16 cellular contexts compared by ENCODE assay signal in the genomic region with DNA sequence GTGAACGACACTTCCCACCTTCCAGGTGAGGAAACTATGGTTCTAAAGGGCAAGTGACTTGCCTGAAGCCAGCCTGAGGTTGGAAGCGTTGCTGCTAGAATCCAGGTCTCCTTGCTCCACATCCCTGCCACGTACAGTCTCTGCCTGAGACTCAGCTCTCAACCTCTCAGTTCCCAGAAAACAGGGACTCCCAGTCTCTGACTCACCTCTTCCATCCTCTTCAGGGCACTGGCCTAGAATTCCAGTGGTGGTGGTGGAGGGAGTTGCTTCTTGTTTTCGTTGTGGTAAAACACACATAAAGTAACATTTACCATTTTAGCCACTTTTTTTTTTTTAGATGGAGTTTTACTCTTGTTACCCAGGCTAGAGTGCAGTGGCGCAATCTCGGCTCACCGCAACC. TPM values are rescaled to one million over a fixed set of nuclear protein-coding genes. Genes with fewer than 3 reads are reported as not detected.
DNase-seq lines count a peak whose midpoint lies in the region; ATAC-seq and TF ChIP-seq lines count a peak whose summit lies in the region.
"Had no signal": no experiment of that assay in that cellular context is flagged by ENCODE, and none has a peak within 500 bp of the region (broad histone marks: within the 10 kb centered on the region; RNA-seq: fewer than 3 reads in every experiment).

No MANE protein-coding gene starts in this region.

- POLR2A ChIA-PET in activated CD8-positive, alpha-beta T cell treated with anti-CD3 and anti-CD28 coated beads for 36 hours (lab: Charles Lee) = interaction anchor here (1.3 to 6.5 kb wide), 3 partner anchors 7 to 12 kb away, joined by 3 to 62 read pairs (median 4); a partner anchor contains a TSS

- no peak for ATAC-seq in activated CD8-positive, alpha-beta T cell treated with anti-CD3 and anti-CD28 coated beads for 36 hours
- ATAC-seq in foreskin keratinocyte (peak; percentile 27), HG03196 (IDR thresholded peaks at IDR 0.05; ENCODE audit: unreplicated experiment) (no peak), GM18511 (IDR thresholded peaks at IDR 0.05; ENCODE audit: unreplicated experiment) (no peak), GM21717 (IDR thresholded peaks at IDR 0.05; ENCODE audit: unreplicated experiment) (no peak)
- ATAC-seq: left cardiac atrium; naive thymus-derived CD8-positive, alpha-beta T cell; right lobe of liver had no signal

- H3K4me1 Mint-ChIP-seq in activated CD8-positive, alpha-beta T cell treated with anti-CD3 and anti-CD28 coated beads for 36 hours (ENCODE audit: low read depth) = peaks cover 53% of the 10 kb centered on the region

- CTCF ChIA-PET in activated CD8-positive, alpha-beta T cell treated with anti-CD3 and anti-CD28 coated beads for 36 hours (lab: Charles Lee) = no interaction called here

- no peak for TF ChIP-seq CTCF in activated CD8-positive, alpha-beta T cell treated with anti-CD3 and anti-CD28 coated beads for 36 hours (IDR thresholded peaks at IDR 0.05)
- no peak for TF ChIP-seq CTCF in foreskin keratinocyte (conservative IDR thresholded peaks at IDR 0.05)

- peaks cover 68% of the 10 kb centered on the region for H3K36me3 Mint-ChIP-seq in activated CD8-positive, alpha-beta T cell treated with anti-CD3 and anti-CD28 coated beads for 36 hours (ENCODE audit: low read depth)

- H3K9me3 Mint-ChIP-seq in activated CD8-positive, alpha-beta T cell treated with anti-CD3 and anti-CD28 coated beads for 36 hours = no peaks in the 10 kb centered on the region

- intact Hi-C loops in activated CD8-positive, alpha-beta T cell treated with anti-CD3 and anti-CD28 coated beads for 36 hours (cut with micrococcal nuclease) = no loop called here

- no peak overlapping the region for H3K4me3 Mint-ChIP-seq in activated CD8-positive, alpha-beta T cell treated with anti-CD3 and anti-CD28 coated beads for 36 hours
- H3K4me3 Mint-ChIP-seq: activated naive CD8-positive, alpha-beta T cell; naive thymus-derived CD8-positive, alpha-beta T cell had no signal

- DNase-seq in AG08395 (ENCODE audit: low spot score) (peak; percentile 91), H4 (ENCODE audit: low spot score) (peak; percentile 51), foreskin keratinocyte (no peak), NOMO-1 treated with DMSO at 0.1 percent for 48 hours (lab: John Stamatoyannopoulos, UW; ENCODE audit: unreplicated experiment) (no peak)
- DNase-seq in activated CD8-positive, alpha-beta T cell treated with anti-CD3 and anti-CD28 coated beads for 36 hours = no peak
- DNase-seq: activated CD8-positive, alpha-beta memory T cell treated with anti-CD3 and anti-CD28 coated beads for 24 hours; left cardiac atrium; naive thymus-derived CD8-positive, alpha-beta T cell; NCI-H446 treated with DMSO at 0.1 percent for 48 hours; Peyer's patch; right lobe of liver; T1000 had no signal

- peak overlapping the region; percentile 52 for H3K27ac Mint-ChIP-seq in activated CD8-positive, alpha-beta T cell treated with anti-CD3 and anti-CD28 coated beads for 36 hours

- no peaks in the 10 kb centered on the region for H3K4me1 ChIP-seq in foreskin keratinocyte
- H3K4me1 ChIP-seq: right lobe of liver had no signal

- H3K27ac ChIP-seq in foreskin keratinocyte = no peak overlapping the region
- H3K27ac ChIP-seq: Peyer's patch, right lobe of liver had no signal

- no peaks in the 10 kb centered on the region for H3K27me3 ChIP-seq in foreskin keratinocyte
- H3K27me3 ChIP-seq: Peyer's patch, right lobe of liver had no signal

- no peaks in the 10 kb centered on the region for H3K27me3 Mint-ChIP-seq in activated CD8-positive, alpha-beta T cell treated with anti-CD3 and anti-CD28 coated beads for 36 hours
- H3K27me3 Mint-ChIP-seq: activated naive CD8-positive, alpha-beta T cell; naive thymus-derived CD8-positive, alpha-beta T cell had no signal

RNA-seq across cellular contexts. Expression of a gene that starts 7.3 kb away (rescaled TPM):
- 0.04 TPM in 1 of 2 replicates, not detected in the other for total RNA-seq in H4 (2014; rRNA removed; shearing (Covaris generic))
- 10 to 100 TPM; 11.9 to 14.0 TPM for total RNA-seq in activated CD8-positive, alpha-beta T cell treated with anti-CD3 and anti-CD28 coated beads for 36 hours
- total RNA-seq in foreskin keratinocyte = 0.95 and 2.5 TPM in 2 replicates
- polyA plus RNA-seq in foreskin keratinocyte = 0.70 and 2.0 TPM in 2 replicates

Comparison
In these comparisons a context has a peak if more than half of its experiments do, and no peak if none do; other contexts are left out.
1. DNase-seq: peak in AG08395 (single experiment) and H4 (single experiment); none in activated CD8-positive, alpha-beta T cell treated with anti-CD3 and anti-CD28 coated beads for 36 hours (single experiment), foreskin keratinocyte (0 of 2) and NOMO-1 treated with DMSO at 0.1 percent for 48 hours (single experiment).